ENCODE assay signal across 12 cellular contexts in genomic region chr6:19892250-19892649, GRCh38. TPM values are rescaled to one million over a fixed set of nuclear protein-coding genes. Genes with fewer than 3 reads are reported as not detected.
A peak's percentile ranks its signal among the peaks of the same experiment; 100 is the strongest.
DNase-seq lines count a peak whose midpoint lies in the region; ATAC-seq, FAIRE-seq and TF ChIP-seq lines count a peak whose summit lies in the region.
"Had no signal": no experiment of that assay in that cellular context is flagged by ENCODE, and none has a peak within 500 bp of the region (broad histone marks: within the 10 kb centered on the region; RNA-seq: fewer than 3 reads in every experiment).

No MANE protein-coding gene starts in this region.

- no peaks in the 10 kb centered on the region for H3K9me3 ChIP-seq in right cardiac atrium (ENCODE audit: control insufficient read depth, low read length)

- H3K27me3 ChIP-seq in right cardiac atrium (ENCODE audit: control insufficient read depth, insufficient read depth) = no peaks in the 10 kb centered on the region

- TF ChIP-seq CTCF in foreskin fibroblast (IDR thresholded peaks at IDR 0.05; ENCODE audit: low read depth, low read length) = no peak

- intact Hi-C loops in right cardiac atrium (cut with DNase I) = no loop called here

- no peak overlapping the region for H3K27ac ChIP-seq in right cardiac atrium (ENCODE audit: low read length)

- H3K4me1 ChIP-seq in right cardiac atrium (ENCODE audit: control insufficient read depth, insufficient read depth, low read length) = peaks cover 3% of the 10 kb centered on the region

- no peak for ATAC-seq in right cardiac atrium
- no peak for ATAC-seq in GM21360 (IDR thresholded peaks at IDR 0.05; ENCODE audit: unreplicated experiment)
- ATAC-seq in HG03469 (IDR thresholded peaks at IDR 0.05; ENCODE audit: unreplicated experiment) = no peak

- WGBS in right cardiac atrium = 85% methylated on average over 9 of the region's 9 CpGs

- TF ChIP-seq POLR2A in H54 (IDR thresholded peaks at IDR 0.05; ENCODE audit: low read depth, low read length) = no peak

- H3K4me3 ChIP-seq in foreskin fibroblast (ENCODE audit: low read depth in 1 of 2, low read length in 2 of 2) (no peak overlapping the region), right cardiac atrium (ENCODE audit: low read length) (no peak overlapping the region)

- DNase-seq in H54 (ENCODE audit: insufficient read length, low spot score) (peak; percentile 10), NCI-H2171 treated with DMSO at 0.1 percent for 48 hours (lab: John Stamatoyannopoulos, UW) (peak; percentile 94), ecto neural progenitor cell (ENCODE audit: low spot score) (peak; percentile 50), pons (ENCODE audit: low spot score) (peak; percentile 5), foreskin fibroblast (no peak), right cardiac atrium (no peak)
- DNase-seq: activated CD4-positive, alpha-beta T cell treated with anti-CD3 and anti-CD28 coated beads, Interleukin-2, amount 50 U/mL, for 1 hour; CD4-positive, CD25-positive, alpha-beta regulatory T cell; stimulated activated CD4-positive, alpha-beta T cell treated with anti-CD3 and anti-CD28 coated beads, Interleukin-2, amount 100 ng/mL, for 48 hours had no signal

- no peak for FAIRE-seq in H54 (lab: Jason Lieb, UNC)

RNA-seq across cellular contexts. Expression of gene ID4, which starts 55.1 kb away (rescaled TPM):
- 10 to 100 TPM; 32.3 to 74.5 (median 36.8) TPM for total RNA-seq in right cardiac atrium
- polyA plus RNA-seq in right cardiac atrium = 57.3 TPM
- total RNA-seq: CD4-positive, CD25-positive, alpha-beta regulatory T cell; LHCN-M2 had no signal
- polyA plus RNA-seq: CD4-positive, CD25-positive, alpha-beta regulatory T cell had no signal

Comparison
In these comparisons a context has a peak if more than half of its experiments do, and no peak if none do; other contexts are left out.
1. DNase-seq: peak in H54 (single experiment), NCI-H2171 treated with DMSO at 0.1 percent for 48 hours (single experiment), ecto neural progenitor cell (single experiment) and pons (single experiment); none in foreskin fibroblast (0 of 2) and right cardiac atrium (0 of 3).